15 cellular contexts compared by ENCODE assay signal in genomic region chr17:5365831-5366230, GRCh38.
"Had no signal": no experiment of that assay in that cellular context is flagged by ENCODE, and none has a peak within 500 bp of the region (broad histone marks: within the 10 kb centered on the region; RNA-seq: fewer than 3 reads in every experiment).

No MANE protein-coding gene starts in this region.

- H3K9me3 Mint-ChIP-seq: activated CD4-positive, alpha-beta T cell treated with anti-CD3 and anti-CD28 coated beads, Interleukin-2, amount 10 ng/mL, durations not matched to agents 24 days and 14 days; activated naive CD4-positive, alpha-beta T cell treated with anti-CD3 and anti-CD28 coated beads for 36 hours; activated T-helper 2 cell treated with anti-CD3 and anti-CD28 coated beads, Interferon-gamma antibody, Interleukin-2, Interleukin-4, amounts not matched to agents 10 μg/mL and 5 μg/mL and 100 μg/mL, durations not matched to agents 14 hours and 24 hours and 36 hours; immature natural killer cell; neural crest cell; T-helper 2 cell treated with Interferon-gamma antibody and Interleukin-4, amounts not matched to agents 5 μg/mL and 100 μg/mL, for 36 hours had no signal

- H3K4me1 ChIP-seq: gastrocnemius medialis, heart left ventricle, psoas muscle, right lobe of liver, spleen had no signal

- H3K4me3 ChIP-seq: coronary artery, gastrocnemius medialis, heart left ventricle, psoas muscle, right lobe of liver, spleen had no signal

- H3K27ac Mint-ChIP-seq: activated CD4-positive, alpha-beta T cell treated with anti-CD3 and anti-CD28 coated beads, Interleukin-2, amount 10 ng/mL, durations not matched to agents 24 days and 14 days; activated naive CD4-positive, alpha-beta T cell treated with anti-CD3 and anti-CD28 coated beads for 36 hours; activated T-helper 2 cell treated with anti-CD3 and anti-CD28 coated beads, Interferon-gamma antibody, Interleukin-2, Interleukin-4, amounts not matched to agents 10 μg/mL and 5 μg/mL and 100 μg/mL, durations not matched to agents 14 hours and 24 hours and 36 hours; T-helper 2 cell treated with Interferon-gamma antibody and Interleukin-4, amounts not matched to agents 5 μg/mL and 100 μg/mL, for 36 hours had no signal

- H3K9me3 ChIP-seq: gastrocnemius medialis, heart left ventricle, psoas muscle, right lobe of liver, spleen had no signal

- H3K4me3 Mint-ChIP-seq: activated CD4-positive, alpha-beta T cell treated with anti-CD3 and anti-CD28 coated beads, Interleukin-2, amount 10 ng/mL, durations not matched to agents 24 days and 14 days; activated naive CD4-positive, alpha-beta T cell treated with anti-CD3 and anti-CD28 coated beads for 36 hours; immature natural killer cell; neural crest cell; T-helper 2 cell treated with Interferon-gamma antibody and Interleukin-4, amounts not matched to agents 5 μg/mL and 100 μg/mL, for 36 hours had no signal

- H3K27me3 ChIP-seq: gastrocnemius medialis, heart left ventricle, right lobe of liver, spleen had no signal

- H3K27ac ChIP-seq: coronary artery, gastrocnemius medialis, heart left ventricle, psoas muscle, right lobe of liver, spleen had no signal

- DNase-seq: activated CD4-positive, alpha-beta T cell treated with anti-CD3 and anti-CD28 coated beads, Interleukin-2, amount 10 ng/mL, durations not matched to agents 24 days and 14 days; activated CD4-positive, CD25-positive, alpha-beta regulatory T cell; activated naive CD4-positive, alpha-beta T cell treated with anti-CD3 and anti-CD28 coated beads for 36 hours; caudate nucleus; gastrocnemius medialis; heart left ventricle; immature natural killer cell; psoas muscle; right lobe of liver; spleen had no signal

- H3K27me3 Mint-ChIP-seq: activated CD4-positive, alpha-beta T cell treated with anti-CD3 and anti-CD28 coated beads, Interleukin-2, amount 10 ng/mL, durations not matched to agents 24 days and 14 days had no signal

- H3K4me1 Mint-ChIP-seq: activated CD4-positive, alpha-beta T cell treated with anti-CD3 and anti-CD28 coated beads, Interleukin-2, amount 10 ng/mL, durations not matched to agents 24 days and 14 days; immature natural killer cell; neural crest cell had no signal

- FAIRE-seq: urothelium cell line had no signal
